ENCODE assay signal across 8 cellular contexts in genomic region chr19:49387936-49388372, GRCh38. TPM values are rescaled to one million over a fixed set of nuclear protein-coding genes. Genes with fewer than 3 reads are reported as not detected.
DNase-seq lines count a peak whose midpoint lies in the region; ATAC-seq and TF ChIP-seq lines count a peak whose summit lies in the region.

A gene with protein sequence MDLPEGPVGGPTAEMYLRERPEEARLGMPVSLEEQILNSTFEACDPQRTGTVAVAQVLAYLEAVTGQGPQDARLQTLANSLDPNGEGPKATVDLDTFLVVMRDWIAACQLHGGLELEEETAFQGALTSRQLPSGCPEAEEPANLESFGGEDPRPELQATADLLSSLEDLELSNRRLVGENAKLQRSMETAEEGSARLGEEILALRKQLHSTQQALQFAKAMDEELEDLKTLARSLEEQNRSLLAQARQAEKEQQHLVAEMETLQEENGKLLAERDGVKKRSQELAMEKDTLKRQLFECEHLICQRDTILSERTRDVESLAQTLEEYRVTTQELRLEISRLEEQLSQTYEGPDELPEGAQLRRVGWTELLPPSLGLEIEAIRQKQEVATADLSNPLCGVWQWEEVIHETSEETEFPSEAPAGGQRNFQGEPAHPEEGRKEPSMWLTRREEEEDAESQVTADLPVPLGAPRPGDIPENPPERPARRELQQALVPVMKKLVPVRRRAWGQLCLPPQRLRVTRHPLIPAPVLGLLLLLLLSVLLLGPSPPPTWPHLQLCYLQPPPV (plus strand): TSS chr19:49388249. CDS start chr19:49390884, 2,635 bp downstream.

- intact Hi-C loops in activated B cell treated with CpG ODN at 0.5 μM for 24 hours (cut with micrococcal nuclease) = no loop called here

- no peak within 1 kb of the TSS for H3K9ac ChIP-seq in mucosa of rectum (ENCODE audit: low read depth in 1 of 2, low read length in 2 of 2)

- ATAC-seq in activated B cell treated with CpG ODN at 0.5 μM for 24 hours (ENCODE audit: low read depth) (peak; percentile 46), HG03108 (IDR thresholded peaks at IDR 0.05; ENCODE audit: unreplicated experiment) (no peak)
- ATAC-seq in stimulated activated naive CD8-positive, alpha-beta T cell treated with anti-CD3 and anti-CD28 coated beads, Interleukin-15, Interleukin-2, amounts not matched to agents 100 U/mL and 50 U/mL, for 24 hours = no peak

- no peaks in the 10 kb centered on the region for H3K9me3 Mint-ChIP-seq in activated B cell treated with CpG ODN at 0.5 μM for 24 hours

- H3K27me3 ChIP-seq in mucosa of rectum (ENCODE audit: control insufficient read depth in 2 of 2, insufficient read depth in 2 of 2, low read length in 2 of 2) = peaks cover 2 to 4% of the 10 kb centered on the region in 2 donors

- H3K27me3 Mint-ChIP-seq in activated B cell treated with CpG ODN at 0.5 μM for 24 hours = no peaks in the 10 kb centered on the region

- DNase-seq in NCI-H187 (lab: John Stamatoyannopoulos, UW) (peak; percentile 19 to 27), NCI-H187 treated with DMSO at 0.1 percent for 48 hours (lab: John Stamatoyannopoulos, UW) (no peak), activated B cell treated with CpG ODN at 0.5 μM for 24 hours (peak; percentile 75), cardiac fibroblast (ENCODE audit: low read depth in 2 of 2) (peak; percentile 15 to 63), A172 (ENCODE audit: low spot score) (no peak)
- DNase-seq in stimulated activated naive CD8-positive, alpha-beta T cell treated with anti-CD3 and anti-CD28 coated beads, Interleukin-15, Interleukin-2, amounts not matched to agents 100 U/mL and 50 U/mL, for 24 hours = peak; percentile 77

- CTCF ChIA-PET in activated B cell treated with CpG ODN at 0.5 μM for 24 hours (lab: Charles Lee) = no interaction called here

- H3K4me3 ChIP-seq in cardiac fibroblast (replicated peaks in 1 of 2; ENCODE audit: low read depth in 2 of 2, low read length in 2 of 2) = no peak within 1 kb of the TSS
- H3K4me3 ChIP-seq in mucosa of rectum (ENCODE audit: low read length in 2 of 2) = peak within 1 kb of the TSS; percentile 27 to 37

- no peaks in the 10 kb centered on the region for H3K36me3 Mint-ChIP-seq in activated B cell treated with CpG ODN at 0.5 μM for 24 hours (ENCODE audit: low read depth)

- POLR2A ChIA-PET in activated B cell treated with CpG ODN at 0.5 μM for 24 hours (lab: Charles Lee) = interaction anchor here (0.6 to 5.9 kb wide), 14 partner anchors 9 to 294 kb away, joined by 3 to 96 read pairs (median 4); partner anchors contain the start of genes ALDH16A1, CD37, DKKL1 and PIH1D1

- no peaks in the 10 kb centered on the region for H3K9me3 ChIP-seq in mucosa of rectum (ENCODE audit: control insufficient read depth in 2 of 2, low read length in 2 of 2)

- peaks cover 46% of the 10 kb centered on the region for H3K4me1 Mint-ChIP-seq in activated B cell treated with CpG ODN at 0.5 μM for 24 hours

- peak within 1 kb of the TSS; percentile 86 for H3K27ac Mint-ChIP-seq in activated B cell treated with CpG ODN at 0.5 μM for 24 hours

- TF ChIP-seq CTCF in activated B cell treated with CpG ODN at 0.5 μM for 24 hours (IDR thresholded peaks at IDR 0.05) = no peak
- no peak for TF ChIP-seq CTCF in cardiac fibroblast (IDR thresholded peaks at IDR 0.05; ENCODE audit: low read depth, low read length)

- no peaks in the 10 kb centered on the region for H3K4me1 ChIP-seq in mucosa of rectum (ENCODE audit: control insufficient read depth in 2 of 2, insufficient read depth in 2 of 2, low read length in 2 of 2)

- H3K4me3 Mint-ChIP-seq in activated B cell treated with CpG ODN at 0.5 μM for 24 hours = peak within 1 kb of the TSS; percentile 78

- H3K27ac ChIP-seq in mucosa of rectum (ENCODE audit: low read depth in 2 of 2, low read length in 2 of 2) = no peak within 1 kb of the TSS

- no peaks in the 10 kb centered on the region for H3K36me3 ChIP-seq in mucosa of rectum (ENCODE audit: control insufficient read depth in 2 of 2, insufficient read depth in 2 of 2, low read length in 2 of 2)

RNA-seq across cellular contexts. Expression of the gene that starts here (rescaled TPM):
- total RNA-seq in activated B cell treated with CpG ODN at 0.5 μM for 24 hours = 0.62 and 0.66 TPM in 2 replicates
- not detected in 2 replicates for total RNA-seq in A172 (2014; rRNA removed; shearing (Covaris generic))

Comparison
In these comparisons a context has a peak if more than half of its experiments do, and no peak if none do; other contexts are left out.
1. DNase-seq: peak in NCI-H187 (2 of 2), cardiac fibroblast (2 of 2) and stimulated activated naive CD8-positive, alpha-beta T cell treated with anti-CD3 and anti-CD28 coated beads, Interleukin-15, Interleukin-2, amounts not matched to agents 100 U/mL and 50 U/mL, for 24 hours (single experiment); none in NCI-H187 treated with DMSO at 0.1 percent for 48 hours (single experiment) and A172 (single experiment).
2. Peak in DNase-seq and ATAC-seq in activated B cell treated with CpG ODN at 0.5 μM for 24 hours; RNA of the gene not detected or under 1 TPM.
3. H3K4me3 ChIP-seq: peak in mucosa of rectum (2 of 2); none in cardiac fibroblast (0 of 2).